ENCODE assay signal across 8 cellular contexts in the genomic region with DNA sequence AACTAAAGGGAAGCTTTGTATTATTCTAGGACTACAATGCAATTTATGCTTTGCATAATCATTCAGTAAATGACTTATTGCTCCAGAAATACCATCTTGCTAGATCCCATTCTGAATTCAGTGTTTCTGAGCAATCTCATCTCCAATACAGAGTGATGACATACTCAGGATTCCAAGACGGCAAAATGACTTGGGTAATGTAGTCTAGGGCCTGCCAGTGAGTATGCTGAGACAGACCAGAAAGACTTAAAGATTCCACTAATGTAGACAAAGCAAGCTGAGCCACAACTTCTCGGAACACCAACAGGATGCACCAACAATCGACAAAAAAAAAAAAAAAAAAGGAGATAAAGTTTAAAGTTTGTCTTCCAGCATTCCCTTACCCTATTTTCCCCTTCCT. TPM values are rescaled to one million over a fixed set of nuclear protein-coding genes. Genes with fewer than 3 reads are reported as not detected.
DNase-seq lines count a peak whose midpoint lies in the region; ATAC-seq and TF ChIP-seq lines count a peak whose summit lies in the region.

No MANE protein-coding gene starts in this region.

- peak overlapping the region; percentile 91 for H3K27ac Mint-ChIP-seq in activated CD4-positive, alpha-beta T cell treated with anti-CD3 and anti-CD28 coated beads, Interleukin-2, amount 10 ng/mL, durations not matched to agents 7 days and 5 days
- peak overlapping the region; percentile 92 for H3K27ac Mint-ChIP-seq in activated CD8-positive, alpha-beta T cell treated with anti-CD3 and anti-CD28 coated beads for 36 hours

- H3K4me3 ChIP-seq in right cardiac atrium (ENCODE audit: low read length) = peak overlapping the region; percentile 92
- H3K4me3 ChIP-seq in skeletal muscle satellite cell (ENCODE audit: low read length) = peak overlapping the region; percentile 96

- no peaks in the 10 kb centered on the region for H3K36me3 ChIP-seq in skeletal muscle satellite cell (ENCODE audit: insufficient read depth, low read length)

- 11% methylated on average over 3 of the region's 3 CpGs for WGBS in right cardiac atrium

- no peak for ATAC-seq in activated CD8-positive, alpha-beta T cell treated with anti-CD3 and anti-CD28 coated beads for 36 hours
- peak in 1 of 2 donors; percentile 29 for ATAC-seq in right cardiac atrium
- ATAC-seq in GM18907 (IDR thresholded peaks at IDR 0.05; ENCODE audit: unreplicated experiment) = no peak
- no peak for ATAC-seq in GM21423 (IDR thresholded peaks at IDR 0.05; ENCODE audit: unreplicated experiment)

- CTCF ChIA-PET in activated CD4-positive, alpha-beta T cell treated with anti-CD3 and anti-CD28 coated beads, Interleukin-2, amount 10 ng/mL, durations not matched to agents 7 days and 5 days (lab: Charles Lee) = interaction anchor here (0.6 to 2.1 kb wide), 33 partner anchors 8 to 578 kb away, joined by 3 to 13 read pairs (median 4); a partner anchor contains a TSS
- CTCF ChIA-PET in activated CD8-positive, alpha-beta T cell treated with anti-CD3 and anti-CD28 coated beads for 36 hours (lab: Charles Lee) = interaction anchor here (0.6 to 2.4 kb wide), 38 partner anchors 9 to 546 kb away, joined by 3 to 14 read pairs (median 4); a partner anchor contains a TSS

- H3K36me3 Mint-ChIP-seq in activated CD4-positive, alpha-beta T cell treated with anti-CD3 and anti-CD28 coated beads, Interleukin-2, amount 10 ng/mL, durations not matched to agents 7 days and 5 days (ENCODE audit: low read depth) = peaks cover 16% of the 10 kb centered on the region
- H3K36me3 Mint-ChIP-seq in activated CD8-positive, alpha-beta T cell treated with anti-CD3 and anti-CD28 coated beads for 36 hours (ENCODE audit: low read depth) = peaks cover 2% of the 10 kb centered on the region

- H3K9me3 Mint-ChIP-seq in activated CD4-positive, alpha-beta T cell treated with anti-CD3 and anti-CD28 coated beads, Interleukin-2, amount 10 ng/mL, durations not matched to agents 7 days and 5 days = no peaks in the 10 kb centered on the region
- H3K9me3 Mint-ChIP-seq in activated CD8-positive, alpha-beta T cell treated with anti-CD3 and anti-CD28 coated beads for 36 hours = no peaks in the 10 kb centered on the region

- H3K4me1 ChIP-seq in right cardiac atrium (ENCODE audit: control insufficient read depth, insufficient read depth, low read length) (peaks cover 4% of the 10 kb centered on the region), skeletal muscle satellite cell (ENCODE audit: control insufficient read depth, insufficient read depth, low read length) (peaks cover 21% of the 10 kb centered on the region)

- H3K9ac ChIP-seq in skeletal muscle satellite cell (ENCODE audit: low read depth, low read length) = peak overlapping the region; percentile 89

- no peak for DNase-seq in activated CD4-positive, alpha-beta T cell treated with anti-CD3 and anti-CD28 coated beads, Interleukin-2, amount 10 ng/mL, durations not matched to agents 7 days and 5 days
- DNase-seq in activated CD4-positive, alpha-beta T cell treated with anti-CD3 and anti-CD28 coated beads, Interleukin-2, amount 50 U/mL, for 1 hour = no peak
- DNase-seq in activated CD8-positive, alpha-beta T cell treated with anti-CD3 and anti-CD28 coated beads for 36 hours = no peak
- DNase-seq in right cardiac atrium (no peak), hypothalamus (lab: John Stamatoyannopoulos, UW) (no peak)

- intact Hi-C loops in activated CD8-positive, alpha-beta T cell treated with anti-CD3 and anti-CD28 coated beads for 36 hours (cut with micrococcal nuclease) = loop anchor here (5.0 kb wide), 1 partner anchor 140 kb away; no protein-coding TSS in a partner anchor
- intact Hi-C loops in right cardiac atrium (cut with DNase I) = loop anchor here in 2 of 4 donors (5.0 to 10.0 kb wide), 3 partner anchors 62 to 385 kb away; a partner anchor contains a TSS

- peaks cover 46% of the 10 kb centered on the region for H3K4me1 Mint-ChIP-seq in activated CD4-positive, alpha-beta T cell treated with anti-CD3 and anti-CD28 coated beads, Interleukin-2, amount 10 ng/mL, durations not matched to agents 7 days and 5 days
- peaks cover 47% of the 10 kb centered on the region for H3K4me1 Mint-ChIP-seq in activated CD8-positive, alpha-beta T cell treated with anti-CD3 and anti-CD28 coated beads for 36 hours (ENCODE audit: low read depth)

- H3K4me2 ChIP-seq in skeletal muscle satellite cell (ENCODE audit: low read length) = peak overlapping the region; percentile 80

- H3K4me3 Mint-ChIP-seq in activated CD4-positive, alpha-beta T cell treated with anti-CD3 and anti-CD28 coated beads, Interleukin-2, amount 10 ng/mL, durations not matched to agents 7 days and 5 days = peak overlapping the region; percentile 82
- H3K4me3 Mint-ChIP-seq in activated CD8-positive, alpha-beta T cell treated with anti-CD3 and anti-CD28 coated beads for 36 hours = peak overlapping the region; percentile 80

- H3K27me3 Mint-ChIP-seq in activated CD4-positive, alpha-beta T cell treated with anti-CD3 and anti-CD28 coated beads, Interleukin-2, amount 10 ng/mL, durations not matched to agents 7 days and 5 days = no peaks in the 10 kb centered on the region
- H3K27me3 Mint-ChIP-seq in activated CD8-positive, alpha-beta T cell treated with anti-CD3 and anti-CD28 coated beads for 36 hours = no peaks in the 10 kb centered on the region

- H3K9me3 ChIP-seq in right cardiac atrium (ENCODE audit: control insufficient read depth, low read length) (no peaks in the 10 kb centered on the region), skeletal muscle satellite cell (replicated peaks; ENCODE audit: low read length) (no peaks in the 10 kb centered on the region)

- peak overlapping the region; percentile 65 for H3K27ac ChIP-seq in right cardiac atrium (ENCODE audit: low read length)

- POLR2A ChIA-PET in activated CD4-positive, alpha-beta T cell treated with anti-CD3 and anti-CD28 coated beads, Interleukin-2, amount 10 ng/mL, durations not matched to agents 7 days and 5 days (lab: Charles Lee) = no interaction called here
- POLR2A ChIA-PET in activated CD8-positive, alpha-beta T cell treated with anti-CD3 and anti-CD28 coated beads for 36 hours (lab: Charles Lee) = interaction anchor here (1.6 to 2.2 kb wide), 2 partner anchors 127 to 390 kb away, joined by 3 to 10 read pairs; a partner anchor contains a TSS

- H3K27me3 ChIP-seq in right cardiac atrium (ENCODE audit: control insufficient read depth, insufficient read depth) = no peaks in the 10 kb centered on the region
- no peaks in the 10 kb centered on the region for H3K27me3 ChIP-seq in skeletal muscle satellite cell (ENCODE audit: control insufficient read depth, insufficient read depth, low read length)

- TF ChIP-seq CTCF in activated CD8-positive, alpha-beta T cell treated with anti-CD3 and anti-CD28 coated beads for 36 hours (IDR thresholded peaks at IDR 0.05) = no peak

RNA-seq across cellular contexts. Expression of a gene that starts 0.9 kb away (rescaled TPM):
- total RNA-seq in activated CD4-positive, alpha-beta T cell treated with anti-CD3 and anti-CD28 coated beads, Interleukin-2, amount 10 ng/mL, durations not matched to agents 7 days and 5 days = 10 to 100 TPM; 24.9 to 31.3 TPM
- 10 to 100 TPM; 25.8 to 26.0 TPM for total RNA-seq in activated CD8-positive, alpha-beta T cell treated with anti-CD3 and anti-CD28 coated beads for 36 hours
- total RNA-seq in right cardiac atrium = 10 to 100 TPM; 26.6 to 34.3 (median 28.2) TPM
- 9.4 TPM for polyA plus RNA-seq in right cardiac atrium
- total RNA-seq in skeletal muscle satellite cell (2012; rRNA removed) = 13.9 and 15.9 TPM in 2 replicates
